Comparison of ENCODE assay signal across 24 cellular contexts in genomic region chr5:125477586-125477975, GRCh38.
"Had no signal": no experiment of that assay in that cellular context is flagged by ENCODE, and none has a peak within 500 bp of the region (broad histone marks: within the 10 kb centered on the region; RNA-seq: fewer than 3 reads in every experiment).

No MANE protein-coding gene starts in this region.

- H3K9me3 ChIP-seq: MG63, SJSA1 had no signal

- H3K27me3 ChIP-seq: MG63, SJSA1 had no signal

- H3K4me2 ChIP-seq: KMS-11 had no signal

- H3K9ac ChIP-seq: KMS-11 had no signal

- ATAC-seq: HepG2, K562 had no signal

- DNase-seq: Kasumi-1, MG63, NCI-H1092, NCI-H1105 treated with DMSO at 0.1 percent for 48 hours, NCI-H1417 treated with DMSO at 0.1 percent for 48 hours, NCI-H146, NCI-H1694 treated with DMSO at 0.1 percent for 48 hours, NCI-H1930, NCI-H2081, NCI-H2107, NCI-H2227 treated with DMSO at 0.1 percent for 48 hours, NCI-H446, NCI-H510A, NCI-H524 treated with DMSO at 0.1 percent for 48 hours, NCI-H69, NCI-H774, Right ventricle myocardium superior, SIG-M5 had no signal

- H3K27ac ChIP-seq: KMS-11, SJSA1, SK-N-MC had no signal

- H3K4me1 Mint-ChIP-seq: IgD-negative memory B cell had no signal

- H3K27ac Mint-ChIP-seq: IgD-negative memory B cell had no signal

- H3K4me3 Mint-ChIP-seq: IgD-negative memory B cell had no signal

- H3K4me3 ChIP-seq: K562, MG63, SJSA1, SK-N-MC had no signal

- H3K27me3 Mint-ChIP-seq: IgD-negative memory B cell had no signal

- H3K36me3 ChIP-seq: MG63, SJSA1 had no signal
